13 cellular contexts compared by ENCODE assay signal in the genomic region with DNA sequence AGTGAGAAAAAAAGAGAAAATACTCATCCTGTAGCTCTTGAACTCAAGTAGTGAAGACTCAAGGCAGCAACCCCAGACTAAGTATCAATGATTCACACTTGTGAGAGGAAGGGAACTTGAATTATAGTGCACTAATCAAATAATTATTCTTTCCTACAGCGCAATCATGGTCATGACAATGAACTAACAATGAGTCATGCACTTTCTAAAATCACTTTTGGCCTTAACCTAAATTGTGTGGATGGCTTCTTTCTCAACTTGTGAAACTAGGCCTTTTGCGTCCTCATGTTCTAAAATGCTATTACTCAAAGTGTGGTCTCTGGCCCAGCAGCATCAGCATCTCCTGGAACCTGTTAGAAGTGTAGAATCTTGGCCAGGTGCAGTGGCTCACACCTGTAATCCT.
DNase-seq lines count a peak whose midpoint lies in the region; ATAC-seq, FAIRE-seq and TF ChIP-seq lines count a peak whose summit lies in the region.
"Had no signal": no experiment of that assay in that cellular context is flagged by ENCODE, and none has a peak within 500 bp of the region (broad histone marks: within the 10 kb centered on the region; RNA-seq: fewer than 3 reads in every experiment).

No MANE protein-coding gene starts in this region.

- no peak for FAIRE-seq in RCC 7860 (lab: Jason Lieb, UNC)
- FAIRE-seq: pancreas had no signal

- no peak for TF ChIP-seq CTCF in omental fat pad (IDR thresholded peaks at IDR 0.05)

- in situ Hi-C loops in G401 (cut with HindIII; ENCODE audit: low sequenced_read_pairs) = no loop called here

- peak; percentile 6 for DNase-seq in activated naive CD4-positive, alpha-beta T cell treated with Interleukin-2 at 50 U/mL for 16 hours
- no peak for DNase-seq in activated naive CD4-positive, alpha-beta T cell treated with anti-CD3 and anti-CD28 coated beads, Interleukin-2, amount 50 U/mL, for 16 hours
- peak; percentile 28 for DNase-seq in RCC 7860 (ENCODE audit: low spot score)
- peak; percentile 72 for DNase-seq in dermis blood vessel endothelial cell
- DNase-seq in stimulated activated CD8-positive, alpha-beta memory T cell treated with anti-CD3 and anti-CD28 coated beads, Interleukin-4, amount 100 ng/mL, for 48 hours = peak; percentile 28
- DNase-seq in omental fat pad (ENCODE audit: low spot score) = no peak
- no peak for DNase-seq in SHP77 (lab: John Stamatoyannopoulos, UW)
- no peak for DNase-seq in G401 (ENCODE audit: low spot score)
- DNase-seq: amniotic stem cell; CD4-positive, alpha-beta T cell; NCI-H524; pancreas; T1000 had no signal

- ATAC-seq in omental fat pad (ENCODE audit: low FRiP score) = no peak
- ATAC-seq: pancreas had no signal

Comparison
In these comparisons a context has a peak if more than half of its experiments do, and no peak if none do; other contexts are left out.
1. DNase-seq: peak in activated naive CD4-positive, alpha-beta T cell treated with Interleukin-2 at 50 U/mL for 16 hours (single experiment), RCC 7860 (single experiment), dermis blood vessel endothelial cell (single experiment) and stimulated activated CD8-positive, alpha-beta memory T cell treated with anti-CD3 and anti-CD28 coated beads, Interleukin-4, amount 100 ng/mL, for 48 hours (single experiment); none in activated naive CD4-positive, alpha-beta T cell treated with anti-CD3 and anti-CD28 coated beads, Interleukin-2, amount 50 U/mL, for 16 hours (single experiment), omental fat pad (single experiment), SHP77 (0 of 2) and G401 (single experiment).